9 cellular contexts compared by ENCODE assay signal in genomic region chr16:54931757-54932660, GRCh38. TPM values are rescaled to one million over a fixed set of nuclear protein-coding genes. Genes with fewer than 3 reads are reported as not detected.
DNase-seq lines count a peak whose midpoint lies in the region; ATAC-seq, FAIRE-seq and TF ChIP-seq lines count a peak whose summit lies in the region.
"Had no signal": no experiment of that assay in that cellular context is flagged by ENCODE, and none has a peak within 500 bp of the region (broad histone marks: within the 10 kb centered on the region; RNA-seq: fewer than 3 reads in every experiment).

No MANE protein-coding gene starts in this region.

- peaks cover 48% of the 10 kb centered on the region for H3K4me1 Mint-ChIP-seq in CD4-positive, alpha-beta T cell (ENCODE audit: low read depth)
- H3K4me1 Mint-ChIP-seq in natural killer cell treated with Interleukin-12 subunit alpha and Interleukin-12 subunit beta and Interleukin-15 and Interleukin-18, amount 100 ng/mL, for 72 hours (ENCODE audit: low read depth in 2 of 2): peaks cover 26 to 29% of the 10 kb centered on the region in 2 donors

- peaks cover 9% of the 10 kb centered on the region for H3K9me3 ChIP-seq in CD4-positive, alpha-beta T cell (ENCODE audit: control insufficient read depth, low read length)
- H3K9me3 ChIP-seq: transverse colon had no signal

- H3K36me3 Mint-ChIP-seq in CD4-positive, alpha-beta T cell (ENCODE audit: low read depth): peaks cover 7% of the 10 kb centered on the region
- H3K36me3 Mint-ChIP-seq in natural killer cell treated with Interleukin-12 subunit alpha and Interleukin-12 subunit beta and Interleukin-15 and Interleukin-18, amount 100 ng/mL, for 72 hours: peaks cover 6% of the 10 kb centered on the region

- CTCF ChIA-PET in CD4-positive, alpha-beta T cell (lab: Charles Lee): no interaction called here

- no peak overlapping the region for H3K27ac ChIP-seq in CD4-positive, alpha-beta T cell (ENCODE audit: low read depth, low read length)
- H3K27ac ChIP-seq: transverse colon had no signal

- H3K9me3 Mint-ChIP-seq in CD4-positive, alpha-beta T cell: peaks cover 2% of the 10 kb centered on the region
- no peaks in the 10 kb centered on the region for H3K9me3 Mint-ChIP-seq in natural killer cell treated with Interleukin-12 subunit alpha and Interleukin-12 subunit beta and Interleukin-15 and Interleukin-18, amount 100 ng/mL, for 72 hours

- no peak for TF ChIP-seq CTCF in CD4-positive, alpha-beta T cell (IDR thresholded peaks at IDR 0.05)
- TF ChIP-seq CTCF in LNCaP clone FGC (IDR thresholded peaks at IDR 0.05; ENCODE audit: control insufficient read depth, extremely low read depth, insufficient read depth) (no peak), choroid plexus epithelial cell (conservative IDR thresholded peaks at IDR 0.05; ENCODE audit: low read depth, low read length) (no peak)

- H3K27me3 ChIP-seq in CD4-positive, alpha-beta T cell (ENCODE audit: control insufficient read depth, insufficient read depth, low read length): peaks cover 79% of the 10 kb centered on the region

- no peak overlapping the region for H3K27ac Mint-ChIP-seq in CD4-positive, alpha-beta T cell
- no peak overlapping the region for H3K27ac Mint-ChIP-seq in natural killer cell treated with Interleukin-12 subunit alpha and Interleukin-12 subunit beta and Interleukin-15 and Interleukin-18, amount 100 ng/mL, for 72 hours

- H3K4me3 ChIP-seq in LNCaP clone FGC (ENCODE audit: low read depth, low read length) (peak overlapping the region; percentile 64), choroid plexus epithelial cell (ENCODE audit: low read depth, low read length) (peak overlapping the region; percentile 68)

- peaks cover 79% of the 10 kb centered on the region for H3K27me3 Mint-ChIP-seq in CD4-positive, alpha-beta T cell
- peaks cover 48 to 64% of the 10 kb centered on the region in 2 donors for H3K27me3 Mint-ChIP-seq in natural killer cell treated with Interleukin-12 subunit alpha and Interleukin-12 subunit beta and Interleukin-15 and Interleukin-18, amount 100 ng/mL, for 72 hours

- peak overlapping the region; percentile 71 for H3K4me3 Mint-ChIP-seq in CD4-positive, alpha-beta T cell
- H3K4me3 Mint-ChIP-seq in natural killer cell treated with Interleukin-12 subunit alpha and Interleukin-12 subunit beta and Interleukin-15 and Interleukin-18, amount 100 ng/mL, for 72 hours: peak overlapping the region; percentile 36

- intact Hi-C loops in CD4-positive, alpha-beta T cell (cut with DNase I, micrococcal nuclease): loop anchor here in 1 of 2 experiments (10.0 kb wide), 2 partner anchors 1387 to 1497 kb away; partner anchors contain the start of gene RBL2

- ATAC-seq in CD4-positive, alpha-beta T cell (ENCODE audit: poor library complexity): no peak
- ATAC-seq in natural killer cell treated with Interleukin-12 subunit alpha and Interleukin-12 subunit beta and Interleukin-15 and Interleukin-18, amount 100 ng/mL, for 72 hours: no peak
- no peak for ATAC-seq in HG03457 (IDR thresholded peaks at IDR 0.05; ENCODE audit: unreplicated experiment)

- DNase-seq in CD4-positive, alpha-beta T cell: no peak
- DNase-seq in LNCaP clone FGC (ENCODE audit: low read depth) (no peak), choroid plexus epithelial cell (ENCODE audit: low read depth) (no peak), OCI-M2 (lab: John Stamatoyannopoulos, UW; ENCODE audit: unreplicated experiment) (no peak), NCI-H2196 (lab: John Stamatoyannopoulos, UW; ENCODE audit: unreplicated experiment) (no peak), HTR-8/SVneo (ENCODE audit: insufficient read length, low spot score) (no peak)
- no peak for DNase-seq in natural killer cell treated with Interleukin-12 subunit alpha and Interleukin-12 subunit beta and Interleukin-15 and Interleukin-18, amount 100 ng/mL, for 72 hours (ENCODE audit: low spot score)
- DNase-seq: transverse colon had no signal

- FAIRE-seq in HTR-8/SVneo (lab: Jason Lieb, UNC): no peak

- POLR2A ChIA-PET in CD4-positive, alpha-beta T cell (lab: Charles Lee): no interaction called here

RNA-seq across cellular contexts. Expression of gene IRX5, which starts 1.3 kb away (rescaled TPM):
- not detected for total RNA-seq in CD4-positive, alpha-beta T cell
- not detected for total RNA-seq in natural killer cell treated with Interleukin-12 subunit alpha and Interleukin-12 subunit beta and Interleukin-15 and Interleukin-18, amount 100 ng/mL, for 72 hours
- total RNA-seq: transverse colon had no signal
